ENCODE assay signal across 26 cellular contexts in genomic region chr22:37374571-37374970, GRCh38. TPM values are rescaled to one million over a fixed set of nuclear protein-coding genes. Genes with fewer than 3 reads are reported as not detected.
"Had no signal": no experiment of that assay in that cellular context is flagged by ENCODE, and none has a peak within 500 bp of the region (broad histone marks: within the 10 kb centered on the region; RNA-seq: fewer than 3 reads in every experiment).

No MANE protein-coding gene starts in this region.

- H3K9me3 ChIP-seq: colonic mucosa, esophagus squamous epithelium, gastrocnemius medialis, heart right ventricle, left lung, lower lobe of right lung had no signal

- ATAC-seq: effector memory CD8-positive, alpha-beta T cell; esophagus mucosa; gastrocnemius medialis; heart right ventricle; left cardiac atrium; left lung; left ventricle myocardium superior; lower lobe of right lung had no signal

- DNase-seq: colonic mucosa; cortex of kidney; effector CD8-positive, alpha-beta T cell; effector memory CD8-positive, alpha-beta T cell; endodermal cell; erythroblast; esophagus squamous epithelium; foreskin fibroblast; foreskin melanocyte; gastrocnemius medialis; glutamatergic neuron; head of caudate nucleus; heart right ventricle; hippocampal formation; left cardiac atrium; left lung; left ventricle myocardium superior; lower lobe of right lung; mesendoderm; midbrain had no signal

- FAIRE-seq: endometrium, islet of Langerhans, keratinocyte had no signal

- H3K36me3 ChIP-seq: colonic mucosa, esophagus squamous epithelium, gastrocnemius medialis, heart right ventricle, left lung, lower lobe of right lung had no signal

- H3K27ac ChIP-seq: colonic mucosa, epithelial cell of prostate, esophagus squamous epithelium, gastrocnemius medialis, heart right ventricle, left lung, lower lobe of right lung had no signal

- H3K4me3 ChIP-seq: colonic mucosa, esophagus squamous epithelium, gastrocnemius medialis, heart right ventricle, left lung, lower lobe of right lung had no signal

- H3K4me1 ChIP-seq: colonic mucosa, esophagus squamous epithelium, gastrocnemius medialis, lower lobe of right lung had no signal

RNA-seq across cellular contexts. Expression of gene ELFN2, which starts 52.7 kb away (rescaled TPM):
- total RNA-seq: esophagus mucosa, esophagus squamous epithelium, lung microvascular endothelial cell had no signal
